In the genomic region with DNA sequence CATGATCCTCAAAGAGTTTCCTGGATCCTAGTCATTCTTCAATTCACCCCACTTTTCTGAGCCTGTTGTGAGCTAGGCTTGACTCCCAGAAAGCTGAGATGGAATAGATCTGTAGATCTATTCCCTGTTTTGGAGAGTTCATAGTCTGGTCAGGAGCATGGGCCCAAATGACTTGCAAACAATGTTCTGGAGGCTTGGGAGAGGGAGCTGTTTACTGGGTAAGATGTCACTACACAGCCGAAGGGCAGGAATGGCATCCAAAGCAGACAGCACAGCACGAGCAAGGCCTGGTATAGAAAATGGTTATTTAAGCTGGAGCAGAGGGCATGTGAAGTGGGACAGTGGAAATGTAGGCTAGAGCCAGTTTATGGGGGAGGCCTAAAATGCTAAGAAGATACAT, we compare ENCODE assay signal across 32 cellular contexts.
"Had no signal": no experiment of that assay in that cellular context is flagged by ENCODE, and none has a peak within 500 bp of the region (broad histone marks: within the 10 kb centered on the region; RNA-seq: fewer than 3 reads in every experiment).

No MANE protein-coding gene starts in this region.

- ATAC-seq: activated CD4-positive, CD25-positive, alpha-beta regulatory T cell treated with anti-CD3 and anti-CD28 coated beads, Interleukin-2, amount 50 U/mL, for 24 hours; activated CD8-positive, alpha-beta T cell treated with anti-CD3 and anti-CD28 coated beads, Interleukin-2, amount 10 ng/mL, durations not matched to agents 7 days and 5 days; activated naive CD4-positive, alpha-beta T cell treated with anti-CD3 and anti-CD28 coated beads, Interleukin-2, amount 50 U/mL, for 72 hours; activated T-cell treated with anti-CD3 and anti-CD28 coated beads, Interleukin-2, amount 50 U/mL, for 72 hours; T-cell had no signal

- H3K27ac Mint-ChIP-seq: activated B cell treated with CpG ODN at 0.5 μM for 24 hours; activated CD4-positive, alpha-beta memory T cell treated with anti-CD3 and anti-CD28 coated beads for 36 hours; activated CD8-positive, alpha-beta T cell treated with anti-CD3 and anti-CD28 coated beads, Interleukin-2, amount 10 ng/mL, durations not matched to agents 7 days and 5 days; activated naive CD4-positive, alpha-beta T cell treated with anti-CD3 and anti-CD28 coated beads, Interleukin-2, amount 10 ng/mL, durations not matched to agents 7 days and 5 days; activated naive CD4-positive, alpha-beta T cell treated with anti-CD3 and anti-CD28 coated beads, Interleukin-2, amount 50 U/mL, for 72 hours; activated naive CD8-positive, alpha-beta T cell treated with anti-CD3 and anti-CD28 coated beads, Interleukin-2, amount 10 ng/mL, durations not matched to agents 7 days and 5 days; activated T-cell treated with anti-CD3 and anti-CD28 coated beads, Interleukin-2, amount 50 U/mL, for 24 hours; activated T-cell treated with anti-CD3 and anti-CD28 coated beads, Interleukin-2, amount 50 U/mL, for 72 hours; brain; T-cell; T-helper 1 cell treated with Interleukin-12 subunit alpha and Interleukin-12 subunit beta and Interleukin-4 antibody, amounts not matched to agents 30 μg/mL and 1 μg/mL, for 36 hours had no signal

- H3K27me3 ChIP-seq: ascending aorta, breast epithelium, cardiac muscle cell, colonic mucosa had no signal

- H3K36me3 Mint-ChIP-seq: activated CD4-positive, alpha-beta memory T cell treated with anti-CD3 and anti-CD28 coated beads for 36 hours; activated naive CD4-positive, alpha-beta T cell treated with anti-CD3 and anti-CD28 coated beads, Interleukin-2, amount 10 ng/mL, durations not matched to agents 7 days and 5 days; activated naive CD4-positive, alpha-beta T cell treated with anti-CD3 and anti-CD28 coated beads, Interleukin-2, amount 50 U/mL, for 72 hours; activated naive CD8-positive, alpha-beta T cell treated with anti-CD3 and anti-CD28 coated beads, Interleukin-2, amount 10 ng/mL, durations not matched to agents 7 days and 5 days; brain; T-cell had no signal

- H3K4me3 Mint-ChIP-seq: activated B cell treated with CpG ODN at 0.5 μM for 24 hours; activated CD4-positive, alpha-beta memory T cell treated with anti-CD3 and anti-CD28 coated beads for 36 hours; activated CD8-positive, alpha-beta T cell treated with anti-CD3 and anti-CD28 coated beads, Interleukin-2, amount 10 ng/mL, durations not matched to agents 7 days and 5 days; activated naive CD4-positive, alpha-beta T cell treated with anti-CD3 and anti-CD28 coated beads, Interleukin-2, amount 10 ng/mL, durations not matched to agents 7 days and 5 days; activated naive CD8-positive, alpha-beta T cell treated with anti-CD3 and anti-CD28 coated beads, Interleukin-2, amount 10 ng/mL, durations not matched to agents 7 days and 5 days; activated T-cell treated with anti-CD3 and anti-CD28 coated beads, Interleukin-2, amount 50 U/mL, for 24 hours; activated T-cell treated with anti-CD3 and anti-CD28 coated beads, Interleukin-2, amount 50 U/mL, for 72 hours; brain; T-cell; T-helper 1 cell treated with Interleukin-12 subunit alpha and Interleukin-12 subunit beta and Interleukin-4 antibody, amounts not matched to agents 30 μg/mL and 1 μg/mL, for 36 hours had no signal

- H3K27ac ChIP-seq: ascending aorta, breast epithelium, cardiac muscle cell, colonic mucosa, epithelial cell of prostate, WERI-Rb-1 had no signal

- FAIRE-seq: endometrium, endothelial cell of umbilical vein, frontal cortex had no signal

- DNase-seq: activated B cell treated with CpG ODN at 0.5 μM for 24 hours; activated CD4-positive, alpha-beta memory T cell treated with anti-CD3 and anti-CD28 coated beads for 36 hours; activated CD4-positive, alpha-beta T cell treated with anti-CD3 and anti-CD28 coated beads for 48 hours; activated CD4-positive, alpha-beta T cell treated with anti-CD3 and anti-CD28 coated beads, Interleukin-2, amount 50 U/mL, for 1 hour; activated CD8-positive, alpha-beta T cell treated with anti-CD3 and anti-CD28 coated beads, Interleukin-2, amount 10 ng/mL, durations not matched to agents 7 days and 5 days; activated gamma-delta T cell; activated naive CD4-positive, alpha-beta T cell; activated naive CD4-positive, alpha-beta T cell treated with anti-CD3 and anti-CD28 coated beads, Interleukin-2, amount 10 ng/mL, durations not matched to agents 7 days and 5 days; activated naive CD8-positive, alpha-beta T cell treated with anti-CD3 and anti-CD28 coated beads, Interleukin-2, amount 10 ng/mL, durations not matched to agents 7 days and 5 days; activated T-cell treated with anti-CD3 and anti-CD28 coated beads for 4 hours; activated T-cell treated with anti-CD3 and anti-CD28 coated beads, Interleukin-2, amount 50 U/mL, for 24 hours; activated T-cell treated with anti-CD3 and anti-CD28 coated beads, Interleukin-2, amount 50 U/mL, for 72 hours; central memory CD4-positive, alpha-beta T cell; cerebellar nuclear complex; colonic mucosa; effector CD8-positive, alpha-beta T cell; foreskin fibroblast; SW 1271; T-cell; T-helper 9 cell; WERI-Rb-1 had no signal

- H3K9me3 Mint-ChIP-seq: activated B cell treated with CpG ODN at 0.5 μM for 24 hours; activated CD4-positive, alpha-beta memory T cell treated with anti-CD3 and anti-CD28 coated beads for 36 hours; activated naive CD4-positive, alpha-beta T cell treated with anti-CD3 and anti-CD28 coated beads, Interleukin-2, amount 10 ng/mL, durations not matched to agents 7 days and 5 days; activated naive CD4-positive, alpha-beta T cell treated with anti-CD3 and anti-CD28 coated beads, Interleukin-2, amount 50 U/mL, for 72 hours; activated naive CD8-positive, alpha-beta T cell treated with anti-CD3 and anti-CD28 coated beads, Interleukin-2, amount 10 ng/mL, durations not matched to agents 7 days and 5 days; activated T-cell treated with anti-CD3 and anti-CD28 coated beads, Interleukin-2, amount 50 U/mL, for 24 hours; activated T-cell treated with anti-CD3 and anti-CD28 coated beads, Interleukin-2, amount 50 U/mL, for 72 hours; T-cell; T-helper 1 cell treated with Interleukin-12 subunit alpha and Interleukin-12 subunit beta and Interleukin-4 antibody, amounts not matched to agents 30 μg/mL and 1 μg/mL, for 36 hours had no signal

- H3K27me3 Mint-ChIP-seq: activated CD4-positive, alpha-beta memory T cell treated with anti-CD3 and anti-CD28 coated beads for 36 hours; activated T-cell treated with anti-CD3 and anti-CD28 coated beads, Interleukin-2, amount 50 U/mL, for 24 hours had no signal

- H3K4me1 Mint-ChIP-seq: activated B cell treated with CpG ODN at 0.5 μM for 24 hours; activated naive CD4-positive, alpha-beta T cell treated with anti-CD3 and anti-CD28 coated beads, Interleukin-2, amount 10 ng/mL, durations not matched to agents 7 days and 5 days; activated naive CD8-positive, alpha-beta T cell treated with anti-CD3 and anti-CD28 coated beads, Interleukin-2, amount 10 ng/mL, durations not matched to agents 7 days and 5 days; T-cell had no signal

- H3K9me3 ChIP-seq: ascending aorta, breast epithelium, colonic mucosa had no signal
